28 cellular contexts compared by ENCODE assay signal in genomic region chr2:43329637-43330036, GRCh38.
DNase-seq lines count a peak whose midpoint lies in the region; ATAC-seq and TF ChIP-seq lines count a peak whose summit lies in the region.
"Had no signal": no experiment of that assay in that cellular context is flagged by ENCODE, and none has a peak within 500 bp of the region (broad histone marks: within the 10 kb centered on the region; RNA-seq: fewer than 3 reads in every experiment).

No MANE protein-coding gene starts in this region.

- DNase-seq in NCI-H748 (lab: John Stamatoyannopoulos, UW; ENCODE audit: unreplicated experiment) (peak; percentile 25), NCI-H748 treated with DMSO at 0.1 percent for 48 hours (lab: John Stamatoyannopoulos, UW) (no peak), right atrium auricular region (ENCODE audit: low spot score) (no peak), psoas muscle (no peak), transverse colon (no peak), DMS53 treated with DMSO at 0.1 percent for 48 hours (lab: John Stamatoyannopoulos, UW; ENCODE audit: unreplicated experiment) (no peak), AG08396 (ENCODE audit: low spot score) (no peak), A673 (ENCODE audit: low spot score) (no peak)
- DNase-seq: 8988T; activated CD4-positive, alpha-beta T cell treated with anti-CD3 and anti-CD28 coated beads for 36 hours; activated gamma-delta T cell; activated T-cell treated with anti-CD3 and anti-CD28 coated beads, Interleukin-2, amount 50 U/mL, for 24 hours; CD4-positive, alpha-beta T cell; dorsolateral prefrontal cortex; HFFc6; kidney; lower lobe of right lung; NCI-H1417 treated with DMSO at 0.1 percent for 48 hours; NCI-H2081 treated with DMSO at 0.1 percent for 48 hours; NCI-H226; NCI-H774; OCI-M1; stimulated activated CD4-positive, alpha-beta T cell treated with anti-CD3 and anti-CD28 coated beads, Interleukin-1b, Interleukin-23, amount 100 ng/mL, for 48 hours; T-helper 2 cell had no signal

- H3K4me1 ChIP-seq in right atrium auricular region, result peaks cover 0 to 82% of the 10 kb centered on the region in 2 donors
- H3K4me1 ChIP-seq in psoas muscle, result peaks cover 87% of the 10 kb centered on the region
- H3K4me1 ChIP-seq in transverse colon, result peaks cover 20 to 64% (median 25%) of the 10 kb centered on the region in 4 donors
- peaks cover 14% of the 10 kb centered on the region for H3K4me1 ChIP-seq in A673 (ENCODE audit: insufficient read depth, low read length, poor library complexity, severe bottlenecking)

- no peak for TF ChIP-seq POLR2A in transverse colon (IDR thresholded peaks at IDR 0.05)

- no peak overlapping the region for H3K4me3 ChIP-seq in right atrium auricular region
- H3K4me3 ChIP-seq in psoas muscle, result no peak overlapping the region
- H3K4me3 ChIP-seq in transverse colon, result no peak overlapping the region
- no peak overlapping the region for H3K4me3 ChIP-seq in A673 (ENCODE audit: low read depth, low read length, poor library complexity, severe bottlenecking)
- H3K4me3 ChIP-seq: dorsolateral prefrontal cortex, GM23338, lower lobe of right lung, smooth muscle cell had no signal

- no peaks in the 10 kb centered on the region for H3K27me3 ChIP-seq in right atrium auricular region
- no peaks in the 10 kb centered on the region for H3K27me3 ChIP-seq in psoas muscle (ENCODE audit: insufficient read depth in 3 of 3, low read length in 2 of 3)
- H3K27me3 ChIP-seq in transverse colon, result no peaks in the 10 kb centered on the region
- H3K27me3 ChIP-seq in A673 (replicated peaks; ENCODE audit: insufficient read depth, low read depth, low read length, poor library complexity), result no peaks in the 10 kb centered on the region
- H3K27me3 ChIP-seq: dorsolateral prefrontal cortex had no signal

- CTCF ChIA-PET in A673 (lab: Charles Lee), result no interaction called here

- POLR2A ChIA-PET in A673 (lab: Charles Lee; ENCODE audit: low non-redundant PET), result no interaction called here

- H3K36me3 ChIP-seq in right atrium auricular region, result no peaks in the 10 kb centered on the region
- no peaks in the 10 kb centered on the region for H3K36me3 ChIP-seq in psoas muscle (ENCODE audit: insufficient read depth in 1 of 2, low read depth in 1 of 2)
- H3K36me3 ChIP-seq in transverse colon, result no peaks in the 10 kb centered on the region
- no peaks in the 10 kb centered on the region for H3K36me3 ChIP-seq in A673 (ENCODE audit: insufficient read depth, low read length, poor library complexity, severe bottlenecking)
- H3K36me3 ChIP-seq: lower lobe of right lung had no signal

- in situ Hi-C loops in transverse colon (cut with MboI; ENCODE audit: low pct_ligation_motif_present in 1 of 4, low pct_unique_long_range_greater_than_20kb in 1 of 4, low sequenced_read_pairs in 3 of 4), result no loop called here

- no peak for TF ChIP-seq CTCF in right atrium auricular region (IDR thresholded peaks at IDR 0.05)
- no peak for TF ChIP-seq CTCF in psoas muscle (IDR thresholded peaks at IDR 0.05)
- no peak for TF ChIP-seq CTCF in transverse colon (IDR thresholded peaks at IDR 0.05)
- no peak for TF ChIP-seq CTCF in A673 (conservative IDR thresholded peaks at IDR 0.05; ENCODE audit: low read depth, low read length)

- intact Hi-C loops in psoas muscle (cut with DNase I) (loop anchor here (5.0 kb wide), 2 partner anchors 32 to 37 kb away; no protein-coding TSS in a partner anchor), transverse colon (cut with DNase I; ENCODE audit: low total_unique reads) (no loop called here), A673 (cut with micrococcal nuclease; ENCODE audit: unreplicated experiment) (no loop called here)

- ATAC-seq in psoas muscle, result no peak
- ATAC-seq: activated CD4-positive, alpha-beta T cell treated with anti-CD3 and anti-CD28 coated beads for 36 hours; GM23338; lower lobe of right lung; SK-N-SH treated with all-trans-retinoic acid at 6 μM for 48 hours had no signal

- TF ChIP-seq EP300 in transverse colon (IDR thresholded peaks at IDR 0.05; ENCODE audit: low read depth), result no peak

- H3K9me3 ChIP-seq in right atrium auricular region, result no peaks in the 10 kb centered on the region
- H3K9me3 ChIP-seq in psoas muscle, result no peaks in the 10 kb centered on the region
- no peaks in the 10 kb centered on the region for H3K9me3 ChIP-seq in transverse colon
- H3K9me3 ChIP-seq in A673 (ENCODE audit: low read depth, low read length, poor library complexity, severe bottlenecking), result no peaks in the 10 kb centered on the region
- H3K9me3 ChIP-seq: lower lobe of right lung had no signal

- BruUV-seq in A673 (replicated peaks; lab: Mats Ljungman, UMichigan), result no TSS peak

- WGBS in psoas muscle, 3 donors, result 43 to 71% (median 43%) methylated on average over 5 of the region's 5 CpGs
- 77 to 82% methylated on average over 5 of the region's 5 CpGs for WGBS in transverse colon (ENCODE audit: low coverage in 1 of 2), 2 donors

- H3K27ac ChIP-seq in right atrium auricular region (peak overlapping the region; percentile 67 to 90), psoas muscle (peak overlapping the region; percentile 97), transverse colon (peak overlapping the region; percentile 65 to 76 (median 69)), A673 (ENCODE audit: low read depth, low read length, poor library complexity, severe bottlenecking) (no peak overlapping the region)
- H3K27ac ChIP-seq: dorsolateral prefrontal cortex, HL-60, lower lobe of right lung had no signal

Comparison
In these comparisons a context has a peak if more than half of its experiments do, and no peak if none do; other contexts are left out.
1. intact Hi-C loops: an anchor here in psoas muscle (5.0 kb wide); none called in transverse colon and A673.